ENCODE assay signal across 19 cellular contexts in genomic region chr20:46965477-46965876, GRCh38.
DNase-seq lines count a peak whose midpoint lies in the region; ATAC-seq, FAIRE-seq and TF ChIP-seq lines count a peak whose summit lies in the region.
"Had no signal": no experiment of that assay in that cellular context is flagged by ENCODE, and none has a peak within 500 bp of the region (broad histone marks: within the 10 kb centered on the region; RNA-seq: fewer than 3 reads in every experiment).

No MANE protein-coding gene starts in this region.

- ATAC-seq in GM21825 (IDR thresholded peaks at IDR 0.05; ENCODE audit: unreplicated experiment) (no peak), GM18870 (IDR thresholded peaks at IDR 0.05; ENCODE audit: unreplicated experiment) (no peak)
- ATAC-seq: Right ventricle myocardium inferior had no signal

- no TSS peak for BruUV-seq in Caco-2 (replicated peaks; lab: Mats Ljungman, UMichigan)

- peak overlapping the region; percentile 81; the same call in 1 of the 2 replicates for H2BK12ac ChIP-seq in H1 (ENCODE audit: low read depth, low read length)

- no peak for FAIRE-seq in H1 (lab: Jason Lieb, UNC)
- FAIRE-seq: islet of Langerhans had no signal

- no peaks in the 10 kb centered on the region for H3K79me2 ChIP-seq in H1 (ENCODE audit: control insufficient read depth in 1 of 2, insufficient read depth in 2 of 2, low read length in 2 of 2)
- H3K79me2 ChIP-seq in neural progenitor cell (ENCODE audit: low read depth), result no peaks in the 10 kb centered on the region

- no peak overlapping the region for H3K4me3 ChIP-seq in H1 (ENCODE audit: extremely low read depth in 1 of 4, insufficient read depth in 2 of 4, low read depth in 3 of 4, low read length in 4 of 4)
- no peak overlapping the region for H3K4me3 ChIP-seq in neural progenitor cell
- H3K4me3 ChIP-seq in Caco-2 (ENCODE audit: low read depth, low read length), result no peak overlapping the region

- TF ChIP-seq RAD21 in H1 (IDR thresholded peaks at IDR 0.05 in 1 of 2, conservative IDR thresholded peaks at IDR 0.05 in 1 of 2; ENCODE audit: low read depth in 2 of 2, low read length in 2 of 2), result no peak

- TF ChIP-seq EP300 in H1 (IDR thresholded peaks at IDR 0.05; ENCODE audit: borderline replicate concordance in 1 of 2, low read depth in 2 of 2, low read length in 2 of 2), result no peak

- H3K9me3 ChIP-seq in H1 (ENCODE audit: insufficient read depth in 2 of 2, low read depth in 1 of 2, low read length in 1 of 2) (no peaks in the 10 kb centered on the region), neural progenitor cell (ENCODE audit: low read depth) (no peaks in the 10 kb centered on the region), Caco-2 (no peaks in the 10 kb centered on the region)

- 97% methylated on average over 14 of the region's 14 CpGs; no CpG with 5 or more reads in 1 of the 2 experiments for WGBS in H1 (ENCODE audit: extremely low coverage in 1 of 2, insufficient coverage in 1 of 2, insufficient read length in 1 of 2, insufficient replicate concordance in 2 of 2, low coverage in 1 of 2, low lambda C conversion rate in 2 of 2, missing lambda C conversion rate in 1 of 2), 2 experiments

- no peaks in the 10 kb centered on the region for H3K79me1 ChIP-seq in H1 (ENCODE audit: low read depth, low read length)

- no peak overlapping the region; the same call in 1 of the 2 replicates for H4K8ac ChIP-seq in H1 (ENCODE audit: extremely low read depth, insufficient read depth, low read length)

- no peak overlapping the region for H3K14ac ChIP-seq in H1 (ENCODE audit: insufficient read length)

- intact Hi-C loops in Caco-2 (cut with micrococcal nuclease; ENCODE audit: unreplicated experiment), result no loop called here

- H3K9ac ChIP-seq in H1 (replicated peaks in 1 of 4; ENCODE audit: extremely low read depth in 1 of 4, low read depth in 3 of 4, low read length in 3 of 4) (no peak overlapping the region), neural progenitor cell (no peak overlapping the region)

- H2BK20ac ChIP-seq in H1 (ENCODE audit: low read length), result 0 out of 2 replicates have a peak overlapping the region, but pooled peaks have one; percentile 80

- H3K4me1 Mint-ChIP-seq in neural progenitor cell, result peaks cover 15% of the 10 kb centered on the region
- no peaks in the 10 kb centered on the region for H3K4me1 Mint-ChIP-seq in Caco-2 (ENCODE audit: low read depth, unreplicated experiment)
- H3K4me1 Mint-ChIP-seq: CD8-positive, alpha-beta memory T cell had no signal

- peak overlapping the region; percentile 9 for H3K27ac Mint-ChIP-seq in neural progenitor cell
- H3K27ac Mint-ChIP-seq in Caco-2 (ENCODE audit: unreplicated experiment), result no peak overlapping the region
- H3K27ac Mint-ChIP-seq: activated T-helper 2 cell treated with anti-CD3 and anti-CD28 coated beads, Interferon-gamma antibody, Interleukin-2, Interleukin-4, amounts not matched to agents 10 μg/mL and 5 μg/mL and 100 μg/mL, durations not matched to agents 14 hours and 24 hours and 36 hours; CD8-positive, alpha-beta memory T cell; IgD-negative memory B cell had no signal

- no peak overlapping the region for H2AK5ac ChIP-seq in H1 (ENCODE audit: low read depth, low read length)

- H3K4me3 Mint-ChIP-seq in neural progenitor cell (no peak overlapping the region), Caco-2 (ENCODE audit: unreplicated experiment) (no peak overlapping the region)
- H3K4me3 Mint-ChIP-seq: CD8-positive, alpha-beta memory T cell; IgD-negative memory B cell had no signal

- peaks cover 9% of the 10 kb centered on the region for H3K27me3 Mint-ChIP-seq in neural progenitor cell (ENCODE audit: insufficient read depth, low read depth)
- H3K27me3 Mint-ChIP-seq in Caco-2 (ENCODE audit: insufficient read depth, unreplicated experiment), result peaks cover 11% of the 10 kb centered on the region

- no peak for TF ChIP-seq POLR2A in H1 (IDR thresholded peaks at IDR 0.05; ENCODE audit: control extremely low read depth in 1 of 2, low read depth in 2 of 2, low read length in 2 of 2)

- H3K4me2 ChIP-seq in H1 (ENCODE audit: insufficient read depth in 1 of 2, low read depth in 2 of 2, low read length in 2 of 2), result no peak overlapping the region
- no peak overlapping the region for H3K4me2 ChIP-seq in neural progenitor cell

- H3K23ac ChIP-seq in H1 (ENCODE audit: insufficient read length), result no peak overlapping the region

- H3K36me3 ChIP-seq in H1 (ENCODE audit: control insufficient read depth in 2 of 4, insufficient read depth in 4 of 4, low read length in 3 of 4) (no peaks in the 10 kb centered on the region), neural progenitor cell (no peaks in the 10 kb centered on the region), Caco-2 (ENCODE audit: control insufficient read depth, insufficient read depth, low read length) (no peaks in the 10 kb centered on the region)

- 0 out of 2 replicates have a peak overlapping the region, but pooled peaks have one; percentile 31 for H2BK5ac ChIP-seq in H1 (ENCODE audit: low read depth, low read length)

- no peak overlapping the region for H3K27ac ChIP-seq in H1 (ENCODE audit: low read depth, low read length)
- no peak overlapping the region for H3K27ac ChIP-seq in neural progenitor cell

- DNase-seq in DMS79 (lab: John Stamatoyannopoulos, UW) (peak; percentile 52), NCI-H510A (lab: John Stamatoyannopoulos, UW) (peak; percentile 93), H1 (ENCODE audit: low read depth in 1 of 2, low spot score in 2 of 2) (no peak), neural progenitor cell (ENCODE audit: low spot score) (no peak), Caco-2 (no peak), GM03348 (ENCODE audit: low spot score) (no peak)
- DNase-seq: activated CD4-positive, CD25-positive, alpha-beta regulatory T cell treated with anti-CD3 and anti-CD28 coated beads, Interleukin-2, amount 50 U/mL, for 72 hours; caudate nucleus; CD8-positive, alpha-beta memory T cell; effector CD4-positive, alpha-beta T cell; midbrain; MV-4-11; nucleus accumbens had no signal

- H3F3A ChIP-seq in neural progenitor cell (ENCODE audit: low read depth), result no peaks in the 10 kb centered on the region

- H3K4me1 ChIP-seq in H1 (replicated peaks in 1 of 4; ENCODE audit: control insufficient read depth in 3 of 4, insufficient read depth in 4 of 4, low read length in 3 of 4) (peaks cover 0 to 3% (median 0%) of the 10 kb centered on the region in 4 experiments; a peak in 1 of 7 replicates), neural progenitor cell (peaks cover 6% of the 10 kb centered on the region), Caco-2 (no peaks in the 10 kb centered on the region)

- POLR2A ChIA-PET in H1 (lab: Charles Lee; ENCODE audit: partially characterized antibody), result no interaction called here
- POLR2A ChIA-PET in Caco-2 (lab: Charles Lee), result no interaction called here

- no peak overlapping the region for H4K5ac ChIP-seq in H1 (ENCODE audit: insufficient read length, low read depth, low read length)

- no peak overlapping the region for H2BK15ac ChIP-seq in H1 (ENCODE audit: low read length)

- TF ChIP-seq CTCF in H1 (IDR thresholded peaks at IDR 0.05; ENCODE audit: control extremely low read depth in 1 of 3, insufficient read depth in 1 of 3, low read depth in 1 of 3, low read length in 3 of 3) (no peak), neural progenitor cell (IDR thresholded peaks at IDR 0.05) (no peak), Caco-2 (IDR thresholded peaks at IDR 0.05; ENCODE audit: insufficient read depth in 1 of 2, low read depth in 1 of 2, low read length in 1 of 2, severe bottlenecking in 1 of 2, unreplicated experiment in 1 of 2) (no peak)

- no peaks in the 10 kb centered on the region for H3K23me2 ChIP-seq in H1 (ENCODE audit: low read depth, low read length)

- H2BK120ac ChIP-seq in H1 (replicated peaks; ENCODE audit: low read depth, low read length), result no peak overlapping the region

- H4K20me1 ChIP-seq in H1 (replicated peaks in 1 of 2; ENCODE audit: control insufficient read depth in 1 of 2, insufficient read depth in 2 of 2, low read length in 2 of 2) (no peaks in the 10 kb centered on the region), neural progenitor cell (ENCODE audit: low read depth) (no peaks in the 10 kb centered on the region)

- no peak overlapping the region for H3K56ac ChIP-seq in H1 (replicated peaks; ENCODE audit: insufficient read length, low read depth, low read length)

- CTCF ChIA-PET in H1 (lab: Charles Lee; ENCODE audit: partially characterized antibody), result interaction anchor here (0.7 to 1.9 kb wide), 5 partner anchors 11 to 207 kb away, joined by 3 to 6 read pairs (median 3); no protein-coding TSS in a partner anchor
- CTCF ChIA-PET in Caco-2 (lab: Charles Lee), result no interaction called here

- H4K91ac ChIP-seq in H1 (replicated peaks; ENCODE audit: insufficient read length, low read length), result no peak overlapping the region

- H3K36me3 Mint-ChIP-seq in neural progenitor cell (no peaks in the 10 kb centered on the region), Caco-2 (ENCODE audit: insufficient read depth, unreplicated experiment) (no peaks in the 10 kb centered on the region)
- H3K36me3 Mint-ChIP-seq: CD8-positive, alpha-beta memory T cell; IgD-negative memory B cell had no signal

- no peak overlapping the region for H3K4ac ChIP-seq in H1 (replicated peaks; ENCODE audit: insufficient read length, low read depth, low read length)

- H3K9me3 Mint-ChIP-seq in neural progenitor cell, result no peaks in the 10 kb centered on the region
- H3K9me3 Mint-ChIP-seq in Caco-2 (ENCODE audit: unreplicated experiment), result peaks cover 2% of the 10 kb centered on the region
- H3K9me3 Mint-ChIP-seq: activated T-helper 2 cell treated with anti-CD3 and anti-CD28 coated beads, Interferon-gamma antibody, Interleukin-2, Interleukin-4, amounts not matched to agents 10 μg/mL and 5 μg/mL and 100 μg/mL, durations not matched to agents 14 hours and 24 hours and 36 hours; CD8-positive, alpha-beta memory T cell had no signal

- H3K27me3 ChIP-seq in H1 (replicated peaks in 1 of 4; ENCODE audit: control insufficient read depth in 3 of 4, extremely low read depth in 1 of 4, insufficient read depth in 3 of 4, low read length in 3 of 4), result no peaks in the 10 kb centered on the region; a peak in 1 of 7 replicates
- no peaks in the 10 kb centered on the region for H3K27me3 ChIP-seq in neural progenitor cell
- no peaks in the 10 kb centered on the region for H3K27me3 ChIP-seq in Caco-2 (replicated peaks; ENCODE audit: control insufficient read depth, insufficient read depth, low read length)

- no peak overlapping the region for H2AFZ ChIP-seq in H1 (ENCODE audit: low read length)
- no peak overlapping the region for H2AFZ ChIP-seq in neural progenitor cell (replicated peaks)

- H3K18ac ChIP-seq in H1 (ENCODE audit: extremely low read depth, low read length), result peak overlapping the region; percentile 38; the same call in 1 of the 2 replicates

TF ChIP-seq in H1, 55 proteins besides CTCF, POLR2A, EP300 and RAD21:
- TF ChIP-seq POLR2AphosphoS5 (IDR thresholded peaks at IDR 0.05; ENCODE audit: low read depth, low read length) (no peak), RFX5 (IDR thresholded peaks at IDR 0.05; ENCODE audit: borderline replicate concordance, low read depth, low read length) (no peak), TBP (IDR thresholded peaks at IDR 0.05; ENCODE audit: low read depth, low read length) (no peak)
TF ChIP-seq in H1: peak in this region for 0.

Comparison
In these comparisons a context has a peak if more than half of its experiments do, and no peak if none do; other contexts are left out.
1. DNase-seq: peak in DMS79 (single experiment) and NCI-H510A (single experiment); none in H1 (0 of 2), neural progenitor cell (single experiment), Caco-2 (0 of 2) and GM03348 (single experiment).